1 cellular context compared by ENCODE assay signal in the genomic region with DNA sequence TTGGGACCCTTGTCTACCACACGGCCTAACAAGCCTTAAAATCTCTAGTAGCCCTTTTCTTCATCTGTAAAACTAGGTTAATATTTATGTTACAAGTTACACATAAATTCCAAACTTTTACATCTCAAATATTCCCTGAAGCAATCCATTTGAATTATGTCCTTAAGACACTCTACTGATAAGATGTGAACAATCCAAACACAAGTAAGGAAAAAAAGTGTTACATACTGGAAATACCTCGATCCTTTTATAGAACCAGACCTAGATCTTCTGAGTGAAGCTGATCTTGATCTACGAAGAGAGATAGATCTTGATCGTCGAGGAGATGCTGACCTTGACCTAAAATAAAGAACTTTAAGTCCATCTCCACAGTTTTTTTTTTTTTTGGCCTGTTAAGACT.
TF ChIP-seq lines count a peak whose summit lies in the region.

No MANE protein-coding gene starts in this region.

TF ChIP-seq in A549, 52 proteins besides CTCF, POLR2A, EP300 and RAD21:
- TF ChIP-seq MYC (IDR thresholded peaks at IDR 0.05; ENCODE audit: borderline replicate concordance, low read length) (no peak), CBX8 (IDR thresholded peaks at IDR 0.05) (no peak), FOSB (CRISPR knock-in tag; IDR thresholded peaks at IDR 0.05) (0 out of 2 replicates have a peak, but pooled peaks have one; percentile 3), RARB (CRISPR knock-in tag; IDR thresholded peaks at IDR 0.05) (no peak), FOSL2 (IDR thresholded peaks at IDR 0.05) (no peak), FOSL2 (CRISPR knock-in tag; IDR thresholded peaks at IDR 0.05) (no peak), POLR2AphosphoS2 (conservative IDR thresholded peaks at IDR 0.05; ENCODE audit: low read length) (peak; percentile 80; the same call in 1 of the 2 replicates), CBX2 (IDR thresholded peaks at IDR 0.05; ENCODE audit: borderline replicate concordance, low read depth) (no peak), CEBPB (IDR thresholded peaks at IDR 0.05) (no peak), TFCP2L1 (CRISPR knock-in tag; IDR thresholded peaks at IDR 0.05) (no peak)
- TF ChIP-seq, protein P1, sequence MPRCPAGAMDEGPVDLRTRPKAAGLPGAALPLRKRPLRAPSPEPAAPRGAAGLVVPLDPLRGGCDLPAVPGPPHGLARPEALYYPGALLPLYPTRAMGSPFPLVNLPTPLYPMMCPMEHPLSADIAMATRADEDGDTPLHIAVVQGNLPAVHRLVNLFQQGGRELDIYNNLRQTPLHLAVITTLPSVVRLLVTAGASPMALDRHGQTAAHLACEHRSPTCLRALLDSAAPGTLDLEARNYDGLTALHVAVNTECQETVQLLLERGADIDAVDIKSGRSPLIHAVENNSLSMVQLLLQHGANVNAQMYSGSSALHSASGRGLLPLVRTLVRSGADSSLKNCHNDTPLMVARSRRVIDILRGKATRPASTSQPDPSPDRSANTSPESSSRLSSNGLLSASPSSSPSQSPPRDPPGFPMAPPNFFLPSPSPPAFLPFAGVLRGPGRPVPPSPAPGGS (IDR thresholded peaks at IDR 0.05), result 0 out of 3 replicates have a peak, but pooled peaks have one; percentile 10
